Comparison of ENCODE assay signal across 1 cellular context in the genomic region with DNA sequence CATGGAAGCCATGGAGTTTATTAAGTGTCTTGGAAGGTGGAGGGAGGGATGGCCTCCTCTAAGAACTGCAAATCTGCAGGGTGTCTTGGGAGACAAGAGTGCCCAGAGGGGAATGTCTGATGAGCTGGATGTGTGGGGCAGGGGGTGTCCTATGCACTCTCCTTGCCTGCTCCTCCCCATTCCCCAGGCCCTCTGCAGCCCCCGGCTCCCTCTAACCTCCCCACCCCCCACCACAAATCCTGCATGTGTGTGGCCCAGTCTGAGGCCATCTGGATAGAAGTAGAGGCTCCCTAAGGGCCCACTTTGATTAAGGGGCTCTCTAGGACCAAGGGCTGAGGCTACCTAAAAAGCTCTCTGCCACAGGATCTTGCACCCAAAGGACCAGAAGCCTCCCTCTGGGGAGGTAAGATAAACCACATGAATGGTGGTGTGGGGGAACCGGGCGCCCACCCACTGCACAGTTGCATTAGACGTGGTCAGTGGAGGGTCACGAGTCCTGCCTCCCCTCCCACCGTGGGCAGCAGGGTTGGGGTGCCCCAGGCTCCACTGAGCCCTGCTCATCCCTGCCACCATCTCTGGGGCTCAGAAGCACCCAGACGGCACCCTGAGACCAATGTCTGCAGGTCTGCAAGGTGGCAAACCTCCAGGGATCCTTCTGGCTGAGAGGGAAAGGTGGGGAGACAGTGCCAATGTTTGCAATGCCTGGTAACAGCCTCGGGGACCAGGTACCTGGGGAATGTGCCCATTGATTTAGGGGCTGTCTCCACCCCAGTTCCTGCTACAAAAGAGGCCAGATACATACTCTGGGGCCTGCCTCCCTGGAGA.
TF ChIP-seq lines count a peak whose summit lies in the region.

No MANE protein-coding gene starts in this region.

TF ChIP-seq in HEK293, 187 proteins besides CTCF, POLR2A, EP300 and RAD21 (continued from another document):
- TF ChIP-seq, protein P1, sequence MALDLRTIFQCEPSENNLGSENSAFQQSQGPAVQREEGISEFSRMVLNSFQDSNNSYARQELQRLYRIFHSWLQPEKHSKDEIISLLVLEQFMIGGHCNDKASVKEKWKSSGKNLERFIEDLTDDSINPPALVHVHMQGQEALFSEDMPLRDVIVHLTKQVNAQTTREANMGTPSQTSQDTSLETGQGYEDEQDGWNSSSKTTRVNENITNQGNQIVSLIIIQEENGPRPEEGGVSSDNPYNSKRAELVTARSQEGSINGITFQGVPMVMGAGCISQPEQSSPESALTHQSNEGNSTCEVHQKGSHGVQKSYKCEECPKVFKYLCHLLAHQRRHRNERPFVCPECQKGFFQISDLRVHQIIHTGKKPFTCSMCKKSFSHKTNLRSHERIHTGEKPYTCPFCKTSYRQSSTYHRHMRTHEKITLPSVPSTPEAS (tag by site-specific recombination; IDR thresholded peaks at IDR 0.05), result no peak
- peak; percentile 67 for TF ChIP-seq ZNF341 (tag by site-specific recombination; IDR thresholded peaks at IDR 0.05; ENCODE audit: low read depth)
